Comparison of ENCODE assay signal across 23 cellular contexts in genomic region chr1:234734864-234735263, GRCh38.
DNase-seq lines count a peak whose midpoint lies in the region; ATAC-seq and TF ChIP-seq lines count a peak whose summit lies in the region.
"Had no signal": no experiment of that assay in that cellular context is flagged by ENCODE, and none has a peak within 500 bp of the region (broad histone marks: within the 10 kb centered on the region; RNA-seq: fewer than 3 reads in every experiment).

No MANE protein-coding gene starts in this region.

- H3K27ac ChIP-seq in OCI-LY3 (ENCODE audit: low read length) (no peak overlapping the region), endodermal cell (ENCODE audit: low read depth, low read length) (no peak overlapping the region), psoas muscle (no peak overlapping the region), OCI-LY7 (ENCODE audit: low read depth, low read length, poor library complexity, severe bottlenecking) (no peak overlapping the region)
- H3K27ac ChIP-seq: left ventricle myocardium inferior, pancreas, Peyer's patch had no signal

- POLR2A ChIA-PET in OCI-LY7 (lab: Charles Lee), result interaction anchor here (1.0 to 1.5 kb wide), 2 partner anchors 11 to 92 kb away, joined by 4 read pairs; no protein-coding TSS in a partner anchor

- H4K20me1 ChIP-seq in OCI-LY3 (ENCODE audit: insufficient read depth, low read length), result no peaks in the 10 kb centered on the region
- no peaks in the 10 kb centered on the region for H4K20me1 ChIP-seq in OCI-LY7 (ENCODE audit: insufficient read depth, low read length)
- H4K20me1 ChIP-seq: BLaER1 treated with 17β-estradiol and CSF1 and Interleukin-3, amounts not matched to agents 10 nM and 100 nM had no signal

- H3K27me3 ChIP-seq in OCI-LY3 (ENCODE audit: low read depth, low read length) (no peaks in the 10 kb centered on the region), endodermal cell (ENCODE audit: control insufficient read depth, insufficient read depth, low read length, poor library complexity, severe bottlenecking) (no peaks in the 10 kb centered on the region), psoas muscle (ENCODE audit: insufficient read depth in 3 of 3, low read length in 2 of 3) (no peaks in the 10 kb centered on the region)
- H3K27me3 ChIP-seq: BLaER1 treated with 17β-estradiol and CSF1 and Interleukin-3, amounts not matched to agents 10 nM and 100 nM; pancreas; Peyer's patch had no signal

- H3K79me2 ChIP-seq in OCI-LY3 (ENCODE audit: low read length) (no peaks in the 10 kb centered on the region), OCI-LY7 (ENCODE audit: insufficient read depth, low read depth, low read length) (no peaks in the 10 kb centered on the region)

- H3K4me3 ChIP-seq in OCI-LY3 (ENCODE audit: low read length), result no peak overlapping the region
- H3K4me3 ChIP-seq in endodermal cell (ENCODE audit: low read length), result no peak overlapping the region
- no peak overlapping the region for H3K4me3 ChIP-seq in psoas muscle
- H3K4me3 ChIP-seq in OCI-LY7 (ENCODE audit: low read depth, low read length, poor library complexity, severe bottlenecking), result no peak overlapping the region
- H3K4me3 ChIP-seq: A549; BLaER1 treated with 17β-estradiol and CSF1 and Interleukin-3, amounts not matched to agents 10 nM and 100 nM; left ventricle myocardium inferior; pancreas; Peyer's patch had no signal

- peak; percentile 6 for DNase-seq in NCI-H748 (lab: John Stamatoyannopoulos, UW; ENCODE audit: unreplicated experiment)
- no peak for DNase-seq in NCI-H748 treated with DMSO at 0.1 percent for 48 hours (lab: John Stamatoyannopoulos, UW)
- peak; percentile 61 for DNase-seq in endodermal cell
- DNase-seq in psoas muscle, result no peak
- no peak for DNase-seq in OCI-LY7 (ENCODE audit: low spot score)
- no peak for DNase-seq in glomerular visceral epithelial cell (ENCODE audit: extremely low spot score)
- no peak for DNase-seq in CD14-positive monocyte (ENCODE audit: low spot score)
- DNase-seq: activated CD4-positive, alpha-beta T cell treated with anti-CD3 and anti-CD28 coated beads for 1 hour; activated CD8-positive, alpha-beta memory T cell treated with anti-CD3 and anti-CD28 coated beads, Interleukin-2, amount 10 ng/mL, durations not matched to agents 7 days and 5 days; activated gamma-delta T cell; central memory CD4-positive, alpha-beta T cell; DMS53; left ventricle myocardium inferior; NCI-H1105; NCI-H69; Peyer's patch; stimulated activated CD4-positive, alpha-beta T cell treated with anti-CD3 and anti-CD28 coated beads, Interleukin-2, amount 100 ng/mL, for 24 hours; stimulated activated naive CD8-positive, alpha-beta T cell treated with anti-CD3 and anti-CD28 coated beads, Interleukin-15, amount 100 ng/mL, for 72 hours; T-helper 9 cell had no signal

- H3K9ac ChIP-seq in OCI-LY3 (ENCODE audit: low read length) (no peak overlapping the region), endodermal cell (ENCODE audit: extremely low read depth, low read length, poor library complexity, severe bottlenecking) (no peak overlapping the region)
- H3K9ac ChIP-seq: BLaER1 treated with 17β-estradiol and CSF1 and Interleukin-3, amounts not matched to agents 10 nM and 100 nM had no signal

- TF ChIP-seq CTCF in OCI-LY3 (IDR thresholded peaks at IDR 0.05; ENCODE audit: low read depth, low read length) (peak; percentile 38), endodermal cell (conservative IDR thresholded peaks at IDR 0.05) (peak; percentile 46), psoas muscle (IDR thresholded peaks at IDR 0.05) (no peak), OCI-LY7 (conservative IDR thresholded peaks at IDR 0.05; ENCODE audit: low read length) (no peak), CD14-positive monocyte (IDR thresholded peaks at IDR 0.05) (no peak)

- H3K27me3 Mint-ChIP-seq in endodermal cell (ENCODE audit: insufficient read depth) (peaks cover 4% of the 10 kb centered on the region), CD14-positive monocyte (ENCODE audit: low read depth in 3 of 3) (peaks cover 0 to 2% (median 2%) of the 10 kb centered on the region in 3 donors)
- H3K27me3 Mint-ChIP-seq: activated CD8-positive, alpha-beta memory T cell treated with anti-CD3 and anti-CD28 coated beads, Interleukin-2, amount 10 ng/mL, durations not matched to agents 7 days and 5 days; stimulated activated naive CD8-positive, alpha-beta T cell treated with anti-CD3 and anti-CD28 coated beads, Interleukin-15, amount 100 ng/mL, for 72 hours had no signal

- peak; percentile 36 to 67 (median 48) for ATAC-seq in psoas muscle
- ATAC-seq: A549; activated CD8-positive, alpha-beta memory T cell treated with anti-CD3 and anti-CD28 coated beads, Interleukin-2, amount 10 ng/mL, durations not matched to agents 7 days and 5 days; pancreas; stimulated activated naive CD8-positive, alpha-beta T cell treated with anti-CD3 and anti-CD28 coated beads, Interleukin-15, amount 100 ng/mL, for 72 hours had no signal

- 92 to 93% methylated on average over 3 to 8 of the region's 8 CpGs for WGBS in endodermal cell (ENCODE audit: insufficient coverage in 1 of 2, insufficient read length in 1 of 2), 2 experiments
- WGBS in psoas muscle, 3 donors, result 25 to 34% (median 30%) methylated on average over 8 of the region's 8 CpGs

- H3K36me3 Mint-ChIP-seq in endodermal cell (ENCODE audit: low read depth) (no peaks in the 10 kb centered on the region), CD14-positive monocyte (peaks cover 3 to 7% of the 10 kb centered on the region in 2 donors)

- H3K9me2 ChIP-seq in OCI-LY7 (ENCODE audit: insufficient read depth, low read length), result no peaks in the 10 kb centered on the region

- H3K27ac Mint-ChIP-seq in endodermal cell (no peak overlapping the region), CD14-positive monocyte (no peak overlapping the region)
- H3K27ac Mint-ChIP-seq: activated CD8-positive, alpha-beta memory T cell treated with anti-CD3 and anti-CD28 coated beads, Interleukin-2, amount 10 ng/mL, durations not matched to agents 7 days and 5 days had no signal

- H3K9me3 Mint-ChIP-seq in endodermal cell (no peaks in the 10 kb centered on the region), CD14-positive monocyte (peaks cover 0 to 2% (median 0%) of the 10 kb centered on the region in 7 donors)
- H3K9me3 Mint-ChIP-seq: stimulated activated naive CD8-positive, alpha-beta T cell treated with anti-CD3 and anti-CD28 coated beads, Interleukin-15, amount 100 ng/mL, for 72 hours had no signal

- no peaks in the 10 kb centered on the region for H3K36me3 ChIP-seq in OCI-LY3 (replicated peaks; ENCODE audit: low read depth, low read length)
- no peaks in the 10 kb centered on the region for H3K36me3 ChIP-seq in endodermal cell (ENCODE audit: control insufficient read depth, insufficient read depth, low read length)
- no peaks in the 10 kb centered on the region for H3K36me3 ChIP-seq in psoas muscle (ENCODE audit: insufficient read depth in 1 of 2, low read depth in 1 of 2)
- no peaks in the 10 kb centered on the region for H3K36me3 ChIP-seq in OCI-LY7 (ENCODE audit: insufficient read depth, low read length)
- H3K36me3 ChIP-seq: BLaER1 treated with 17β-estradiol and CSF1 and Interleukin-3, amounts not matched to agents 10 nM and 100 nM; left ventricle myocardium inferior; pancreas; Peyer's patch had no signal

- no peaks in the 10 kb centered on the region for H3K9me3 ChIP-seq in OCI-LY3 (ENCODE audit: insufficient read depth, low read length)
- H3K9me3 ChIP-seq in endodermal cell (ENCODE audit: control insufficient read depth, low read length), result no peaks in the 10 kb centered on the region
- H3K9me3 ChIP-seq in psoas muscle, result no peaks in the 10 kb centered on the region
- H3K9me3 ChIP-seq in OCI-LY7 (ENCODE audit: low read length), result no peaks in the 10 kb centered on the region
- H3K9me3 ChIP-seq: A549; BLaER1 treated with 17β-estradiol and CSF1 and Interleukin-3, amounts not matched to agents 10 nM and 100 nM; left ventricle myocardium inferior; pancreas; Peyer's patch had no signal

- H3K4me1 ChIP-seq in OCI-LY3 (ENCODE audit: low read length), result peaks cover 25% of the 10 kb centered on the region
- no peaks in the 10 kb centered on the region for H3K4me1 ChIP-seq in endodermal cell (ENCODE audit: control insufficient read depth, insufficient read depth, low read length)
- no peaks in the 10 kb centered on the region for H3K4me1 ChIP-seq in psoas muscle
- H3K4me1 ChIP-seq in OCI-LY7 (ENCODE audit: insufficient read depth, low read length, poor library complexity, severe bottlenecking), result peaks cover 22% of the 10 kb centered on the region
- H3K4me1 ChIP-seq: pancreas had no signal

- H3K4me3 Mint-ChIP-seq in endodermal cell (no peak overlapping the region), CD14-positive monocyte (no peak overlapping the region)
- H3K4me3 Mint-ChIP-seq: activated CD8-positive, alpha-beta memory T cell treated with anti-CD3 and anti-CD28 coated beads, Interleukin-2, amount 10 ng/mL, durations not matched to agents 7 days and 5 days; stimulated activated naive CD8-positive, alpha-beta T cell treated with anti-CD3 and anti-CD28 coated beads, Interleukin-15, amount 100 ng/mL, for 72 hours had no signal

- intact Hi-C loops in psoas muscle (cut with DNase I), result no loop called here
- intact Hi-C loops in OCI-LY7 (cut with micrococcal nuclease; ENCODE audit: unreplicated experiment), result no loop called here
- intact Hi-C loops in CD14-positive monocyte (cut with micrococcal nuclease), result no loop called here

- H3K4me1 Mint-ChIP-seq in endodermal cell (peaks cover 10% of the 10 kb centered on the region), CD14-positive monocyte (peaks cover 42% of the 10 kb centered on the region)

- H3K4me2 ChIP-seq in OCI-LY3 (ENCODE audit: low read length) (no peak overlapping the region), OCI-LY7 (ENCODE audit: low read length) (no peak overlapping the region)
- H3K4me2 ChIP-seq: A549 had no signal

- no peak overlapping the region for H2AFZ ChIP-seq in OCI-LY3 (ENCODE audit: low read depth, low read length)
- no peak overlapping the region for H2AFZ ChIP-seq in OCI-LY7 (ENCODE audit: low read length)

- CTCF ChIA-PET in OCI-LY7 (lab: Charles Lee; ENCODE audit: unreplicated experiment), result no interaction called here

- BruUV-seq in OCI-LY7 (replicated peaks; lab: Mats Ljungman, UMichigan), result no TSS peak

Comparison
In these comparisons a context has a peak if more than half of its experiments do, and no peak if none do; other contexts are left out.
1. DNase-seq: peak in NCI-H748 (single experiment) and endodermal cell (single experiment); none in NCI-H748 treated with DMSO at 0.1 percent for 48 hours (single experiment), psoas muscle (0 of 2), OCI-LY7 (single experiment), glomerular visceral epithelial cell (single experiment) and CD14-positive monocyte (single experiment).
2. CTCF ChIP-seq: peak in OCI-LY3 (single experiment) and endodermal cell (single experiment); none in psoas muscle (single experiment), OCI-LY7 (single experiment) and CD14-positive monocyte (single experiment).